14 cellular contexts compared by ENCODE assay signal in the genomic region with DNA sequence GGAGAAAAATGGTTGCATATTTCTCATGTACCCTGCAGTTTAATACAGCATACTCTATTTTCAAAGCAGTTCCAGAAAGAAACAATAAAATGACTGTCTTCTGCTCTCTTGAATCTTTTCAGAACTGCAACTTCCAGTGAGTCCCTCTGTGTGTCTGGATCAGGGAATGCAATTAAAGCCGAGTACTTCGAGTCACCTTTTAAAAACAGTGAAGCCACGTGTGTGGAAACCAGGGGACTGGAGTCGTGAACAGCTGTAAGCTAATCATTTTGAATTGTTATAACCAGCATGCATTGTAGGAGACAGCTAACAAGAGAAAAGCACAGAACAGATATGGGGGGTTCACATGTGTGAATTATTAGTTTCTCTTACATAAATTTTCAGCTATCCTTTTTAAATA.
"Had no signal": no experiment of that assay in that cellular context is flagged by ENCODE, and none has a peak within 500 bp of the region (broad histone marks: within the 10 kb centered on the region; RNA-seq: fewer than 3 reads in every experiment).

No MANE protein-coding gene starts in this region.

- H3K36me3 ChIP-seq: esophagus squamous epithelium, upper lobe of right lung had no signal

- H3K9me3 ChIP-seq: ascending aorta, esophagus squamous epithelium, testis, upper lobe of right lung had no signal

- H3K27me3 ChIP-seq: ascending aorta, esophagus squamous epithelium, testis, upper lobe of right lung had no signal

- H3K27ac ChIP-seq: ascending aorta, esophagus squamous epithelium, testis, upper lobe of right lung, VCaP had no signal

- DNase-seq: activated CD4-positive, alpha-beta T cell treated with anti-CD3 and anti-CD28 coated beads for 36 hours; activated CD8-positive, alpha-beta memory T cell treated with anti-CD3 and anti-CD28 coated beads, Interleukin-2, amount 50 U/mL, for 48 hours; activated CD8-positive, alpha-beta T cell treated with anti-CD3 and anti-CD28 coated beads, Interleukin-2, amount 10 ng/mL, durations not matched to agents 7 days and 5 days; activated naive CD4-positive, alpha-beta T cell; activated naive CD8-positive, alpha-beta T cell treated with anti-CD3 and anti-CD28 coated beads, Interleukin-2, amount 50 U/mL, for 24 hours; esophagus squamous epithelium; foreskin fibroblast; immature natural killer cell; stimulated activated CD4-positive, alpha-beta T cell treated with anti-CD3 and anti-CD28 coated beads, Interleukin-4, amount 100 ng/mL, for 4 hours; stimulated activated naive CD8-positive, alpha-beta T cell treated with anti-CD3 and anti-CD28 coated beads, Interleukin-15, amount 100 ng/mL, for 72 hours; testis; upper lobe of right lung had no signal

- ATAC-seq: activated CD4-positive, alpha-beta T cell treated with anti-CD3 and anti-CD28 coated beads for 36 hours; activated CD8-positive, alpha-beta T cell treated with anti-CD3 and anti-CD28 coated beads, Interleukin-2, amount 10 ng/mL, durations not matched to agents 7 days and 5 days; activated naive CD8-positive, alpha-beta T cell treated with anti-CD3 and anti-CD28 coated beads, Interleukin-2, amount 50 U/mL, for 24 hours; stimulated activated naive CD8-positive, alpha-beta T cell treated with anti-CD3 and anti-CD28 coated beads, Interleukin-15, amount 100 ng/mL, for 72 hours; upper lobe of right lung had no signal

- H3K4me1 ChIP-seq: ascending aorta, esophagus squamous epithelium, testis, upper lobe of right lung had no signal

- H3K4me3 ChIP-seq: ascending aorta, esophagus squamous epithelium, testis, upper lobe of right lung had no signal
